In genomic region chr13:98026457-98026857, GRCh38 we compare ENCODE assay signal across 1 cellular context.
TF ChIP-seq lines count a peak whose summit lies in the region.

No MANE protein-coding gene starts in this region.

TF ChIP-seq in HepG2, 621 proteins besides CTCF, POLR2A, EP300 and RAD21 (continued from another document and continues in another):
- peak; percentile 97 for TF ChIP-seq ARID5B (CRISPR knock-in tag; IDR thresholded peaks at IDR 0.05)
- TF ChIP-seq KDM6A (CRISPR knock-in tag; IDR thresholded peaks at IDR 0.05; ENCODE audit: low read depth), result peak; percentile 36; the same call in 1 of the 2 replicates
- no peak for TF ChIP-seq CEBPZ (IDR thresholded peaks at IDR 0.05; ENCODE audit: low read length)
- peak; percentile 18; the same call in 1 of the 2 replicates for TF ChIP-seq ZNF281 (CRISPR knock-in tag; IDR thresholded peaks at IDR 0.05; ENCODE audit: borderline replicate concordance)
- TF ChIP-seq ATF3 (CRISPR knock-in tag; IDR thresholded peaks at IDR 0.05), result peak; percentile 87
- no peak; the same call in 1 of the 2 replicates for TF ChIP-seq SAFB2 (CRISPR knock-in tag; IDR thresholded peaks at IDR 0.05; ENCODE audit: borderline replicate concordance, low read depth)
- TF ChIP-seq NCOA5 (CRISPR knock-in tag; IDR thresholded peaks at IDR 0.05), result no peak
- TF ChIP-seq CCDC6 (CRISPR knock-in tag; IDR thresholded peaks at IDR 0.05), result no peak
- TF ChIP-seq MEF2D (CRISPR knock-in tag; IDR thresholded peaks at IDR 0.05), result peak; percentile 93
- no peak for TF ChIP-seq ZNF260 (CRISPR knock-in tag; IDR thresholded peaks at IDR 0.05; ENCODE audit: borderline replicate concordance, low read depth)
- peak; percentile 43; the same call in 1 of the 2 replicates for TF ChIP-seq TCF7 (IDR thresholded peaks at IDR 0.05; ENCODE audit: low read depth)
- no peak for TF ChIP-seq ZNF841 (CRISPR knock-in tag; IDR thresholded peaks at IDR 0.05; ENCODE audit: borderline replicate concordance)
- peak; percentile 69; the same call in 1 of the 2 replicates for TF ChIP-seq ZNF747 (CRISPR knock-in tag; IDR thresholded peaks at IDR 0.05; ENCODE audit: borderline replicate concordance)
- TF ChIP-seq PTBP1 (IDR thresholded peaks at IDR 0.05; ENCODE audit: low read depth, low read length, poor library complexity, severe bottlenecking), result no peak
- no peak for TF ChIP-seq NR0B2 (CRISPR knock-in tag; IDR thresholded peaks at IDR 0.05)
- peak; percentile 62; the same call in 1 of the 2 replicates for TF ChIP-seq KDM2A (CRISPR knock-in tag; IDR thresholded peaks at IDR 0.05; ENCODE audit: borderline replicate concordance, low read depth)
- no peak for TF ChIP-seq TFDP1 (CRISPR knock-in tag; IDR thresholded peaks at IDR 0.05; ENCODE audit: borderline replicate concordance)
- TF ChIP-seq ZNF615 (CRISPR knock-in tag; IDR thresholded peaks at IDR 0.05; ENCODE audit: borderline replicate concordance), result peak; percentile 73; the same call in 1 of the 2 replicates
- no peak for TF ChIP-seq ZBTB49 (CRISPR knock-in tag; IDR thresholded peaks at IDR 0.05; ENCODE audit: borderline replicate concordance)
- TF ChIP-seq RAD51 (IDR thresholded peaks at IDR 0.05; ENCODE audit: borderline replicate concordance), result no peak
- peak; percentile 22; the same call in 1 of the 2 replicates for TF ChIP-seq GMEB1 (CRISPR knock-in tag; IDR thresholded peaks at IDR 0.05; ENCODE audit: borderline replicate concordance)
- TF ChIP-seq PREB (CRISPR knock-in tag; IDR thresholded peaks at IDR 0.05), result no peak
- TF ChIP-seq ZNF430 (CRISPR knock-in tag; IDR thresholded peaks at IDR 0.05), result peak; percentile 54; the same call in 1 of the 2 replicates
- TF ChIP-seq SP5 (CRISPR knock-in tag; IDR thresholded peaks at IDR 0.05; ENCODE audit: borderline replicate concordance, low read depth), result peak; percentile 74
- TF ChIP-seq ZEB1 (IDR thresholded peaks at IDR 0.05; ENCODE audit: insufficient replicate concordance, low read depth), result no peak
- TF ChIP-seq HOXA3 (CRISPR knock-in tag; IDR thresholded peaks at IDR 0.05), result peak; percentile 93
- peak; percentile 50; the same call in 1 of the 2 replicates for TF ChIP-seq REPIN1 (CRISPR knock-in tag; IDR thresholded peaks at IDR 0.05; ENCODE audit: borderline replicate concordance, low read depth)
- peak; percentile 95; the same call in 1 of the 2 replicates for TF ChIP-seq ZBTB20 (CRISPR knock-in tag; IDR thresholded peaks at IDR 0.05; ENCODE audit: borderline replicate concordance, low read depth)
- peak; percentile 90 for TF ChIP-seq PITX1 (CRISPR knock-in tag; IDR thresholded peaks at IDR 0.05)
- peak; percentile 83 for TF ChIP-seq CEBPB (IDR thresholded peaks at IDR 0.05; ENCODE audit: borderline replicate concordance, low read depth, low read length)
- TF ChIP-seq CREBL2 (CRISPR knock-in tag; IDR thresholded peaks at IDR 0.05; ENCODE audit: borderline replicate concordance), result no peak
- TF ChIP-seq TFE3 (CRISPR knock-in tag; IDR thresholded peaks at IDR 0.05), result peak; percentile 92
- TF ChIP-seq ZNF121 (CRISPR knock-in tag; IDR thresholded peaks at IDR 0.05), result no peak
- TF ChIP-seq ZNF720 (CRISPR knock-in tag; IDR thresholded peaks at IDR 0.05), result no peak
- no peak for TF ChIP-seq CBX1 (IDR thresholded peaks at IDR 0.05; ENCODE audit: low read depth)
- no peak for TF ChIP-seq ZBTB1 (CRISPR knock-in tag; IDR thresholded peaks at IDR 0.05; ENCODE audit: borderline replicate concordance)
- peak; percentile 77; the same call in 1 of the 2 replicates for TF ChIP-seq ZMYM3 (CRISPR knock-in tag; IDR thresholded peaks at IDR 0.05)
- peak; percentile 95 for TF ChIP-seq ERF (CRISPR knock-in tag; IDR thresholded peaks at IDR 0.05)
